In the genomic region with DNA sequence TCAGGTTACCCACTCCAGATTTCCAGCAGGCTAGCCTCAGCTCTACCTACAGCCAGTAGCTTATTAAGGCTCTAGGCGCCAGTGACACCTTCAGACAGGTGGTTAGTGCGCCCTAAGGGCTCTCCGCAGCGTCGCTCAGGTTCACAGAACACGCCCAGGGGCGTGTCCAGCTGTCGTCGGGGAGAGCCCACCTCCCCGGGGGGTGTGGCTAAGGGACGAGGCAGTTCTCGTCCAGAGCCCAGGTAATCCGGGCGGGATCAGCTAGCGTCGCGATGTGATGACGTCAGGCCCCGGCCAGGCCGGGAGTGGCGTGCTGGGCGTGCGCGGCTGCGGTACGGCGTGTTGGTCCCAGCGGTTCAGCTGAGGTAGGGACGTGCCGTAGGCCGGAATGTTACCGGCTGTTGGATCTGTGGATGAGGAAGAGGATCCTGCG, we compare ENCODE assay signal across 8 cellular contexts. TPM values are rescaled to one million over a fixed set of nuclear protein-coding genes. Genes with fewer than 3 reads are reported as not detected.
DNase-seq lines count a peak whose midpoint lies in the region; ATAC-seq lines count a peak whose summit lies in the region.
"Not testable (repeated sequence)": the region's sequence is repeated elsewhere in the genome, so short reads cannot be mapped to it uniquely, and the experiment has no call there.

TSS of gene ZNG1E (plus strand) at position 340 of the 433 bp plus-strand sequence. CDS start at position 389, 49 bp downstream.

- in situ Hi-C loops in KBM-7 (cut with MboI; ENCODE audit: low pct_unique_long_range_greater_than_20kb, low sequenced_read_pairs) = not testable (repeated sequence)

- H3K4me1 Mint-ChIP-seq in activated naive CD8-positive, alpha-beta T cell treated with anti-CD3 and anti-CD28 coated beads for 36 hours; stimulated activated memory B cell treated with anti-CD40 and anti-IgM and Interleukin-4, amounts not matched to agents 10 μg/mL and 1 μg/mL and 100 μg/mL, for 72 hours: not testable (repeated sequence)

- DNase-seq in D341Med (ENCODE audit: low spot score) (peak; percentile 31), KBM-7 (peak; percentile 11), left lobe of liver (ENCODE audit: low spot score) (peak; percentile 72)
- peak; percentile 42 for DNase-seq in activated CD4-positive, CD25-positive, alpha-beta regulatory T cell treated with anti-CD3 and anti-CD28 coated beads, Interleukin-2, amount 50 U/mL, for 16 hours (ENCODE audit: low read depth, low spot score)
- peak; percentile 63 for DNase-seq in activated naive CD8-positive, alpha-beta T cell treated with anti-CD3 and anti-CD28 coated beads for 36 hours

- peak within 1 kb of the TSS; percentile 26 to 47 for H3K4me3 ChIP-seq in esophagus (ENCODE audit: low read depth in 1 of 2, low read length in 2 of 2)
- H3K4me3 ChIP-seq in rectal smooth muscle tissue (ENCODE audit: low read length) = peak within 1 kb of the TSS; percentile 55

- not testable (repeated sequence) for H3K36me3 Mint-ChIP-seq in activated naive CD8-positive, alpha-beta T cell treated with anti-CD3 and anti-CD28 coated beads for 36 hours; stimulated activated memory B cell treated with anti-CD40 and anti-IgM and Interleukin-4, amounts not matched to agents 10 μg/mL and 1 μg/mL and 100 μg/mL, for 72 hours

- not testable (repeated sequence) for H3K36me3 ChIP-seq in esophagus (ENCODE audit: control insufficient read depth in 2 of 2, insufficient read depth in 2 of 2, low read length in 1 of 2); rectal smooth muscle tissue (ENCODE audit: control insufficient read depth, insufficient read depth, low read length)

- not testable (repeated sequence) for H3K4me1 ChIP-seq in esophagus (ENCODE audit: control insufficient read depth in 2 of 2, insufficient read depth in 2 of 2, low read length in 1 of 2); rectal smooth muscle tissue (ENCODE audit: control insufficient read depth, insufficient read depth, low read length)

- H3K27me3 ChIP-seq in esophagus (ENCODE audit: control insufficient read depth in 1 of 2, insufficient read depth in 2 of 2, low read length in 2 of 2); rectal smooth muscle tissue (ENCODE audit: control insufficient read depth, insufficient read depth, low read length): not testable (repeated sequence)

- not testable (repeated sequence) for H3K9ac ChIP-seq in rectal smooth muscle tissue (ENCODE audit: low read length)

- not testable (repeated sequence) for H3K9me3 ChIP-seq in esophagus (ENCODE audit: control insufficient read depth in 2 of 2, insufficient read depth in 1 of 2, low read depth in 1 of 2, low read length in 1 of 2)

- H3K4me3 Mint-ChIP-seq in activated naive CD8-positive, alpha-beta T cell treated with anti-CD3 and anti-CD28 coated beads for 36 hours = peak within 1 kb of the TSS; percentile 81
- peak within 1 kb of the TSS; percentile 78 for H3K4me3 Mint-ChIP-seq in stimulated activated memory B cell treated with anti-CD40 and anti-IgM and Interleukin-4, amounts not matched to agents 10 μg/mL and 1 μg/mL and 100 μg/mL, for 72 hours

- H3K27ac Mint-ChIP-seq in activated naive CD8-positive, alpha-beta T cell treated with anti-CD3 and anti-CD28 coated beads for 36 hours = peak within 1 kb of the TSS; percentile 82
- H3K27ac Mint-ChIP-seq in stimulated activated memory B cell treated with anti-CD40 and anti-IgM and Interleukin-4, amounts not matched to agents 10 μg/mL and 1 μg/mL and 100 μg/mL, for 72 hours = peak within 1 kb of the TSS; percentile 62

- H3K27ac ChIP-seq in esophagus (ENCODE audit: low read depth in 2 of 2, low read length in 1 of 2) = peak within 1 kb of the TSS; percentile 67 to 82
- H3K27ac ChIP-seq in rectal smooth muscle tissue (ENCODE audit: low read depth, low read length) = not testable (repeated sequence)

- H3K27me3 Mint-ChIP-seq in activated naive CD8-positive, alpha-beta T cell treated with anti-CD3 and anti-CD28 coated beads for 36 hours; stimulated activated memory B cell treated with anti-CD40 and anti-IgM and Interleukin-4, amounts not matched to agents 10 μg/mL and 1 μg/mL and 100 μg/mL, for 72 hours: not testable (repeated sequence)

- WGBS in esophagus, 2 donors = 0 to 1% methylated on average over 5 to 25 of the region's 33 CpGs

- not testable (repeated sequence) for ATAC-seq in left lobe of liver; stimulated activated memory B cell treated with anti-CD40 and anti-IgM and Interleukin-4, amounts not matched to agents 10 μg/mL and 1 μg/mL and 100 μg/mL, for 72 hours

- not testable (repeated sequence) for H3K9me3 Mint-ChIP-seq in activated naive CD8-positive, alpha-beta T cell treated with anti-CD3 and anti-CD28 coated beads for 36 hours; stimulated activated memory B cell treated with anti-CD40 and anti-IgM and Interleukin-4, amounts not matched to agents 10 μg/mL and 1 μg/mL and 100 μg/mL, for 72 hours

RNA-seq across cellular contexts. Expression of gene ZNG1E, which starts in this region (rescaled TPM):
- 10 to 100 TPM; 46.3 to 55.1 TPM for total RNA-seq in activated naive CD8-positive, alpha-beta T cell treated with anti-CD3 and anti-CD28 coated beads for 36 hours
- 10 to 100 TPM; 27.2 to 99.6 TPM for polyA plus RNA-seq in esophagus
- total RNA-seq in left lobe of liver = 27.1 TPM

Comparison
In these comparisons a context has a peak if more than half of its experiments do, and no peak if none do; other contexts are left out.
1. DNase-seq: peak in every context shown above with its lines; median percentile 72 in left lobe of liver; 63 in activated naive CD8-positive, alpha-beta T cell treated with anti-CD3 and anti-CD28 coated beads for 36 hours; 42 in activated CD4-positive, CD25-positive, alpha-beta regulatory T cell treated with anti-CD3 and anti-CD28 coated beads, Interleukin-2, amount 50 U/mL, for 16 hours; 31 in D341Med; 11 in KBM-7.